In genomic region chrX:22527302-22527701, GRCh38 we compare ENCODE assay signal across 21 cellular contexts.
A peak's percentile ranks its signal among the peaks of the same experiment; 100 is the strongest.
DNase-seq lines count a peak whose midpoint lies in the region; ATAC-seq, FAIRE-seq and TF ChIP-seq lines count a peak whose summit lies in the region.
"Had no signal": no experiment of that assay in that cellular context is flagged by ENCODE, and none has a peak within 500 bp of the region (broad histone marks: within the 10 kb centered on the region; RNA-seq: fewer than 3 reads in every experiment).

No MANE protein-coding gene starts in this region.

- H3K9me3 ChIP-seq in OCI-LY3 (ENCODE audit: insufficient read depth, low read length) (no peaks in the 10 kb centered on the region), keratinocyte (ENCODE audit: control insufficient read depth, low read depth, low read length) (peaks cover 3% of the 10 kb centered on the region)
- H3K9me3 ChIP-seq: BE2C had no signal

- H3K27ac Mint-ChIP-seq in naive thymus-derived CD8-positive, alpha-beta T cell: no peak overlapping the region
- H3K27ac Mint-ChIP-seq: CD8-positive, alpha-beta T cell; T-helper 1 cell treated with Interleukin-12 subunit alpha and Interleukin-12 subunit beta and Interleukin-4 antibody, amounts not matched to agents 30 μg/mL and 1 μg/mL, for 36 hours had no signal

- H3K4me2 ChIP-seq in OCI-LY3 (ENCODE audit: low read length) (peak overlapping the region; percentile 50), keratinocyte (ENCODE audit: control insufficient read depth, extremely low read depth, insufficient read depth, low read depth, low read length) (no peak overlapping the region)

- no peaks in the 10 kb centered on the region for H3K36me3 Mint-ChIP-seq in naive thymus-derived CD8-positive, alpha-beta T cell
- H3K36me3 Mint-ChIP-seq: CD8-positive, alpha-beta T cell had no signal

- H3K27me3 ChIP-seq in OCI-LY3 (ENCODE audit: low read depth, low read length) (0 out of 2 replicates have a peak, but pooled peaks cover 3% of the 10 kb centered on the region), keratinocyte (ENCODE audit: control insufficient read depth, extremely low read depth, insufficient read depth, low read length) (no peaks in the 10 kb centered on the region)
- H3K27me3 ChIP-seq: BE2C had no signal

- H2AFZ ChIP-seq in OCI-LY3 (ENCODE audit: low read depth, low read length) (no peak overlapping the region), keratinocyte (ENCODE audit: control insufficient read depth, low read length) (no peak overlapping the region)

- H3K79me2 ChIP-seq in OCI-LY3 (ENCODE audit: low read length): no peaks in the 10 kb centered on the region
- H3K79me2 ChIP-seq in keratinocyte (ENCODE audit: control insufficient read depth, insufficient read depth, low read length): no peaks in the 10 kb centered on the region

- no peak for FAIRE-seq in keratinocyte (lab: Jason Lieb, UNC)
- FAIRE-seq: D721Med, G401.6, GM12892 had no signal

- no peak overlapping the region for H3K9ac ChIP-seq in OCI-LY3 (ENCODE audit: low read length)
- H3K9ac ChIP-seq in keratinocyte (ENCODE audit: control insufficient read depth, extremely low read depth, insufficient read depth, low read length): no peak overlapping the region

- peaks cover 0 to 13% (median 0%) of the 10 kb centered on the region in 9 donors for H3K9me3 Mint-ChIP-seq in naive thymus-derived CD8-positive, alpha-beta T cell
- H3K9me3 Mint-ChIP-seq: CD8-positive, alpha-beta T cell; T-helper 1 cell treated with Interleukin-12 subunit alpha and Interleukin-12 subunit beta and Interleukin-4 antibody, amounts not matched to agents 30 μg/mL and 1 μg/mL, for 36 hours had no signal

- no peaks in the 10 kb centered on the region for H3K36me3 ChIP-seq in OCI-LY3 (replicated peaks; ENCODE audit: low read depth, low read length)
- no peaks in the 10 kb centered on the region for H3K36me3 ChIP-seq in keratinocyte (ENCODE audit: control insufficient read depth in 2 of 2, extremely low read depth in 1 of 2, insufficient read depth in 2 of 2, low read length in 2 of 2)
- H3K36me3 ChIP-seq: BE2C had no signal

- dilution Hi-C loops in keratinocyte (cut with MboI; ENCODE audit: extremely low pct_ligation_motif_present, low sequenced_read_pairs): no loop called here

- peak overlapping the region; percentile 3; the same call in 1 of the 2 replicates for H3K4me3 ChIP-seq in OCI-LY3 (ENCODE audit: low read length)
- H3K4me3 ChIP-seq in keratinocyte (ENCODE audit: control insufficient read depth in 2 of 3, extremely low read depth in 1 of 3, insufficient read depth in 2 of 3, low read depth in 1 of 3, low read length in 3 of 3): no peak overlapping the region

- H3K4me1 Mint-ChIP-seq in naive thymus-derived CD8-positive, alpha-beta T cell: no peaks in the 10 kb centered on the region

- POLR2A ChIA-PET in naive thymus-derived CD8-positive, alpha-beta T cell (lab: Charles Lee): no interaction called here

- DNase-seq in NCI-H1092 treated with DMSO at 0.1 percent for 48 hours (lab: John Stamatoyannopoulos, UW) (peak; percentile 11), NCI-H1092 (lab: John Stamatoyannopoulos, UW) (no peak), NCI-H1436 treated with DMSO at 0.1 percent for 48 hours (lab: John Stamatoyannopoulos, UW) (peak; percentile 64), keratinocyte (ENCODE audit: low read depth, low spot score) (no peak), SHP77 (lab: John Stamatoyannopoulos, UW) (no peak), NCI-H2029 treated with DMSO at 0.1 percent for 48 hours (lab: John Stamatoyannopoulos, UW) (no peak)
- DNase-seq in naive thymus-derived CD8-positive, alpha-beta T cell: no peak
- DNase-seq: BE2C; CD8-positive, alpha-beta T cell; DND-41; NCI-H1694; NCI-H2171; NCI-H446; NCI-H774; SHP77 treated with DMSO at 0.1 percent for 48 hours had no signal

- H4K20me1 ChIP-seq in OCI-LY3 (ENCODE audit: insufficient read depth, low read length) (no peaks in the 10 kb centered on the region), keratinocyte (ENCODE audit: control insufficient read depth, extremely low read depth, insufficient read depth, low read length) (no peaks in the 10 kb centered on the region)

- no peak overlapping the region for H3K4me3 Mint-ChIP-seq in naive thymus-derived CD8-positive, alpha-beta T cell
- H3K4me3 Mint-ChIP-seq: CD8-positive, alpha-beta T cell; T-helper 1 cell treated with Interleukin-12 subunit alpha and Interleukin-12 subunit beta and Interleukin-4 antibody, amounts not matched to agents 30 μg/mL and 1 μg/mL, for 36 hours had no signal

- no peaks in the 10 kb centered on the region for H3K27me3 Mint-ChIP-seq in naive thymus-derived CD8-positive, alpha-beta T cell

- H3K27ac ChIP-seq in OCI-LY3 (ENCODE audit: low read length): no peak overlapping the region
- peak overlapping the region; percentile 91 for H3K27ac ChIP-seq in keratinocyte (ENCODE audit: control insufficient read depth, insufficient read depth, low read length)
- H3K27ac ChIP-seq: 22Rv1 had no signal

- H3K4me1 ChIP-seq in OCI-LY3 (ENCODE audit: low read length) (peaks cover 19% of the 10 kb centered on the region), keratinocyte (ENCODE audit: control insufficient read depth, extremely low read depth, insufficient read depth, low read length) (peaks cover 4% of the 10 kb centered on the region)
- H3K4me1 ChIP-seq: BE2C had no signal

- no peak for TF ChIP-seq CTCF in OCI-LY3 (IDR thresholded peaks at IDR 0.05; ENCODE audit: low read depth, low read length)
- TF ChIP-seq CTCF in keratinocyte (optimal IDR thresholded peaks at IDR 0.05 in 1 of 3, IDR thresholded peaks at IDR 0.05 in 1 of 3, conservative IDR thresholded peaks at IDR 0.05 in 1 of 3; ENCODE audit: extremely low read depth in 1 of 3, insufficient read depth in 2 of 3, low read length in 3 of 3): no peak

- ATAC-seq in naive thymus-derived CD8-positive, alpha-beta T cell: no peak
- ATAC-seq: CD8-positive, alpha-beta T cell had no signal

- H3K9me1 ChIP-seq in keratinocyte (ENCODE audit: control insufficient read depth, extremely low read depth, insufficient read depth, low read length): no peaks in the 10 kb centered on the region

Comparison
In these comparisons a context has a peak if more than half of its experiments do, and no peak if none do; other contexts are left out.
1. DNase-seq: peak in NCI-H1092 treated with DMSO at 0.1 percent for 48 hours (single experiment) and NCI-H1436 treated with DMSO at 0.1 percent for 48 hours (single experiment); none in NCI-H1092 (single experiment), keratinocyte (single experiment), naive thymus-derived CD8-positive, alpha-beta T cell (0 of 10), SHP77 (0 of 2) and NCI-H2029 treated with DMSO at 0.1 percent for 48 hours (single experiment).